In the genomic region with DNA sequence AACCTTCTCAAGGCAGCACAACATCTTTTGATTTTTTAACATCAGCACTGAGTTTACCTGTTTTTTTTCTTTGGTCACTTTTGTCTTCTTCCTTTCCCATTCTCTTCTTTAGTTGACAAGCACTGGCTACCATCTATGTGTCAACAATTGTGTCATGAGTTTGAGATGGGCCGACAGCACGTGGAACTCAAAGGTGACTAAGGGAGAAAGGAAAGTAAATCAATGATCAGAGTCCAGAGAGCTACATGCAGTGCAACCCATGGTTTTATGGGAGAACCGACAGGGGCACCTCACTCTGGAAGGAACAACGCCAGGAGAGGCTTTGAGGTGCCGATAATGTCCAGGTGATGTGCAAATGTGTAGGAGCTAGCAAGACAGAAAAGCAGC, we compare ENCODE assay signal across 15 cellular contexts.
A peak's percentile ranks its signal among the peaks of the same experiment; 100 is the strongest.
DNase-seq lines count a peak whose midpoint lies in the region; ATAC-seq, FAIRE-seq and TF ChIP-seq lines count a peak whose summit lies in the region.
"Had no signal": no experiment of that assay in that cellular context is flagged by ENCODE, and none has a peak within 500 bp of the region (broad histone marks: within the 10 kb centered on the region; RNA-seq: fewer than 3 reads in every experiment).

No MANE protein-coding gene starts in this region.

- no peaks in the 10 kb centered on the region for H3K23me2 ChIP-seq in H9 (ENCODE audit: insufficient read length, low read depth, low read length, poor library complexity, severe bottlenecking)

- no peak overlapping the region for H4K8ac ChIP-seq in H9 (replicated peaks; ENCODE audit: insufficient read length, low read depth, low read length)

- FAIRE-seq in HepG2 (lab: Jason Lieb, UNC), result no peak
- FAIRE-seq: GM19239 had no signal

- H2AFZ ChIP-seq in HepG2 (ENCODE audit: low read length) (no peak overlapping the region), H9 (ENCODE audit: low read length) (no peak overlapping the region)

- H3K79me2 ChIP-seq in HepG2 (ENCODE audit: insufficient read depth, low read length) (no peaks in the 10 kb centered on the region), H9 (ENCODE audit: insufficient read depth, low read length) (no peaks in the 10 kb centered on the region)

- 28% methylated on average over 5 of the region's 5 CpGs for WGBS in HepG2 (ENCODE audit: low lambda C conversion rate)
- no CpG with 5 or more reads among the region's 5 CpGs for WGBS in H9 (ENCODE audit: extremely low coverage, insufficient read length, low lambda C conversion rate)

- ATAC-seq in activated T-helper 17 cell treated with anti-CD3 and anti-CD28 coated beads, Interleukin-2, amount 50 U/mL, for 72 hours (replicated peaks), result peak; percentile 81
- ATAC-seq in HepG2, result peak; percentile 62
- ATAC-seq: stimulated activated naive B cell treated with anti-CD40 and anti-IgM and Interleukin-4, amounts not matched to agents 10 μg/mL and 1 μg/mL and 100 μg/mL, for 72 hours had no signal

- no peaks in the 10 kb centered on the region for H3K9me3 ChIP-seq in HepG2 (ENCODE audit: low read length)
- H3K9me3 ChIP-seq in H9 (ENCODE audit: control insufficient read depth, low read depth, low read length), result no peaks in the 10 kb centered on the region
- H3K9me3 ChIP-seq: MG63 had no signal

- H2BK12ac ChIP-seq in H9 (ENCODE audit: insufficient read length, low read depth, low read length), result no peak overlapping the region

- peaks cover 3% of the 10 kb centered on the region for H3K9me3 Mint-ChIP-seq in activated T-helper 17 cell treated with anti-CD3 and anti-CD28 coated beads, Interleukin-2, amount 50 U/mL, for 72 hours
- H3K9me3 Mint-ChIP-seq in H9, result peaks cover 0 to 13% of the 10 kb centered on the region in 2 experiments; a peak in 3 of 5 replicates

- no peak overlapping the region for H3K4me2 ChIP-seq in HepG2 (ENCODE audit: low read depth, low read length)
- H3K4me2 ChIP-seq in H9 (ENCODE audit: insufficient read depth, insufficient read length, low read length), result no peak overlapping the region

- peak overlapping the region; percentile 74 for H3K4me3 Mint-ChIP-seq in activated T-helper 17 cell treated with anti-CD3 and anti-CD28 coated beads, Interleukin-2, amount 50 U/mL, for 72 hours
- no peak overlapping the region for H3K4me3 Mint-ChIP-seq in H9
- H3K4me3 Mint-ChIP-seq: stimulated activated naive B cell treated with anti-CD40 and anti-IgM and Interleukin-4, amounts not matched to agents 10 μg/mL and 1 μg/mL and 100 μg/mL, for 72 hours had no signal

- H2BK20ac ChIP-seq in H9 (ENCODE audit: low read depth, low read length, poor library complexity, severe bottlenecking), result no peak overlapping the region

- no peak for TF ChIP-seq POLR2A in HepG2 (IDR thresholded peaks at IDR 0.05; ENCODE audit: insufficient read depth in 1 of 2, low read depth in 2 of 2, low read length in 2 of 2)

- H3K27me3 Mint-ChIP-seq in activated T-helper 17 cell treated with anti-CD3 and anti-CD28 coated beads, Interleukin-2, amount 50 U/mL, for 72 hours, result no peaks in the 10 kb centered on the region
- H3K27me3 Mint-ChIP-seq in H9 (ENCODE audit: low read depth), result peaks cover 2% of the 10 kb centered on the region

- no peak overlapping the region for H2BK15ac ChIP-seq in H9 (ENCODE audit: low read depth, low read length)

- BruUV-seq in HepG2 (replicated peaks; lab: Mats Ljungman, UMichigan), result no TSS peak

- in situ Hi-C loops in HepG2 (cut with HindIII; ENCODE audit: extremely low pct_ligation_motif_present, low pct_unique_long_range_greater_than_20kb), result loop anchor here (25.0 kb wide), 1 partner anchor 560 kb away; no protein-coding TSS in a partner anchor

- H3K27me3 ChIP-seq in HepG2 (ENCODE audit: control insufficient read depth in 1 of 2, insufficient read depth in 2 of 2, low read length in 2 of 2), result peaks cover 0 to 5% of the 10 kb centered on the region in 2 experiments; a peak in 1 of 5 replicates
- no peaks in the 10 kb centered on the region for H3K27me3 ChIP-seq in H9 (ENCODE audit: insufficient read depth, low read length)
- H3K27me3 ChIP-seq: MG63, tibial artery had no signal

- no peak overlapping the region for H2BK5ac ChIP-seq in H9 (ENCODE audit: insufficient read length, low read length)

- H4K20me1 ChIP-seq in HepG2 (ENCODE audit: insufficient read depth, low read length) (no peaks in the 10 kb centered on the region), H9 (ENCODE audit: control insufficient read depth, insufficient read depth, insufficient read length) (no peaks in the 10 kb centered on the region)

- H3K4me1 ChIP-seq in HepG2 (ENCODE audit: insufficient read depth, low read length) (no peaks in the 10 kb centered on the region), H9 (ENCODE audit: insufficient read depth, low read length) (0 out of 2 replicates have a peak, but pooled peaks cover 4% of the 10 kb centered on the region)
- H3K4me1 ChIP-seq: foreskin keratinocyte, tibial artery had no signal

- H3K4me3 ChIP-seq in HepG2 (replicated peaks in 1 of 3; ENCODE audit: insufficient read depth in 1 of 3, low read depth in 2 of 3, low read length in 3 of 3), result no peak overlapping the region
- H3K4me3 ChIP-seq: MG63, tibial artery had no signal

- peak; percentile 31 for DNase-seq in stimulated activated CD4-positive, alpha-beta T cell treated with anti-CD3 and anti-CD28 coated beads, Interleukin-1b, Interleukin-23, amount 100 ng/mL, for 48 hours
- DNase-seq in stimulated activated CD4-positive, alpha-beta T cell treated with anti-CD3 and anti-CD28 coated beads, Interleukin-2, amount 100 ng/mL, for 48 hours, result no peak
- no peak for DNase-seq in HepG2 (ENCODE audit: low spot score)
- DNase-seq in NCI-H774 (lab: John Stamatoyannopoulos, UW), result no peak
- no peak for DNase-seq in NK-92 treated with Interleukin-12 subunit alpha and Interleukin-12 subunit beta, amount 100 ng/mL, for 24 hours (lab: John Stamatoyannopoulos, UW)
- DNase-seq in H9, result no peak
- DNase-seq: DMS79; GOT3; hippocampal formation; MG63; stimulated activated naive B cell treated with anti-CD40 and anti-IgM and Interleukin-4, amounts not matched to agents 10 μg/mL and 1 μg/mL and 100 μg/mL, for 72 hours; tibial artery had no signal

- no peak overlapping the region for H3T11ph ChIP-seq in H9 (ENCODE audit: low read length)

- H3K56ac ChIP-seq in H9 (ENCODE audit: insufficient read length, low read depth, low read length), result no peak overlapping the region

- H2AK5ac ChIP-seq in H9 (ENCODE audit: insufficient read length, low read length), result no peak overlapping the region

- no peak overlapping the region for H3K27ac ChIP-seq in HepG2 (ENCODE audit: extremely low read length, insufficient read depth, low read length)
- no peak overlapping the region for H3K27ac ChIP-seq in H9 (ENCODE audit: insufficient read length, low read depth, low read length)
- H3K27ac ChIP-seq: foreskin keratinocyte, tibial artery had no signal

- H3K14ac ChIP-seq in H9 (ENCODE audit: insufficient read depth, low read length), result no peak overlapping the region

- H3K9ac ChIP-seq in HepG2 (ENCODE audit: insufficient read depth, low read depth, low read length) (no peak overlapping the region), H9 (ENCODE audit: extremely low read depth, insufficient read length, low read length) (no peak overlapping the region)

- intact Hi-C loops in HepG2 (cut with micrococcal nuclease; ENCODE audit: unreplicated experiment), result loop anchor here (1.0 kb wide), 5 partner anchors 245 to 610 kb away; no protein-coding TSS in a partner anchor

- H3K36me3 ChIP-seq in HepG2 (replicated peaks in 1 of 2; ENCODE audit: control insufficient read depth in 1 of 2, insufficient read depth in 2 of 2, low read length in 2 of 2), result no peaks in the 10 kb centered on the region
- H3K36me3 ChIP-seq: MG63, tibial artery had no signal

- no peak overlapping the region for H2BK120ac ChIP-seq in H9 (ENCODE audit: low read depth, low read length, poor library complexity, severe bottlenecking)

- POLR2A ChIA-PET in HepG2 (lab: Yijun Ruan, JAX), result no interaction called here

- TF ChIP-seq EP300 in HepG2 (IDR thresholded peaks at IDR 0.05; ENCODE audit: low read depth in 2 of 2, low read length in 2 of 2) (no peak), HepG2 (CRISPR knock-in tag; IDR thresholded peaks at IDR 0.05; ENCODE audit: borderline replicate concordance) (no peak)

- peak overlapping the region; percentile 46 for H3K27ac Mint-ChIP-seq in activated T-helper 17 cell treated with anti-CD3 and anti-CD28 coated beads, Interleukin-2, amount 50 U/mL, for 72 hours
- H3K27ac Mint-ChIP-seq in H9, result no peak overlapping the region; a peak in 1 of 7 replicates
- H3K27ac Mint-ChIP-seq: stimulated activated naive B cell treated with anti-CD40 and anti-IgM and Interleukin-4, amounts not matched to agents 10 μg/mL and 1 μg/mL and 100 μg/mL, for 72 hours had no signal

- no peak for TF ChIP-seq RAD21 in HepG2 (CRISPR knock-in tag; IDR thresholded peaks at IDR 0.05)

- H3K18ac ChIP-seq in H9 (ENCODE audit: insufficient read length, low read depth, low read length), result no peak overlapping the region

- no peak overlapping the region for H3K23ac ChIP-seq in H9 (ENCODE audit: insufficient read length, low read depth, low read length)

- peaks cover 11% of the 10 kb centered on the region for H3K36me3 Mint-ChIP-seq in activated T-helper 17 cell treated with anti-CD3 and anti-CD28 coated beads, Interleukin-2, amount 50 U/mL, for 72 hours (ENCODE audit: low read depth)
- peaks cover 0 to 18% (median 4%) of the 10 kb centered on the region in 3 experiments; a peak in 4 of 7 replicates for H3K36me3 Mint-ChIP-seq in H9 (ENCODE audit: insufficient read depth in 1 of 3, low read depth in 3 of 3)
- H3K36me3 Mint-ChIP-seq: stimulated activated naive B cell treated with anti-CD40 and anti-IgM and Interleukin-4, amounts not matched to agents 10 μg/mL and 1 μg/mL and 100 μg/mL, for 72 hours had no signal

- no peaks in the 10 kb centered on the region for H3K79me1 ChIP-seq in H9 (ENCODE audit: insufficient read depth, low read depth, low read length, poor library complexity, severe bottlenecking)

- H4K91ac ChIP-seq in H9 (ENCODE audit: insufficient read length, low read depth, low read length), result no peak overlapping the region

- no peak for TF ChIP-seq CTCF in HepG2 (CRISPR knock-in tag; IDR thresholded peaks at IDR 0.05)
- TF ChIP-seq CTCF in H9 (conservative IDR thresholded peaks at IDR 0.05), result no peak

- no peak overlapping the region for H3K4ac ChIP-seq in H9 (ENCODE audit: low read depth, low read length)

- H4K5ac ChIP-seq in H9 (ENCODE audit: insufficient read length, low read depth, low read length), result no peak overlapping the region

- H3K4me1 Mint-ChIP-seq in activated T-helper 17 cell treated with anti-CD3 and anti-CD28 coated beads, Interleukin-2, amount 50 U/mL, for 72 hours, result peaks cover 22% of the 10 kb centered on the region
- peaks cover 13 to 24% of the 10 kb centered on the region in 2 experiments for H3K4me1 Mint-ChIP-seq in H9

- CTCF ChIA-PET in HepG2 (lab: Yijun Ruan, JAX; ENCODE audit: low intra/inter-chr PET ratio, low total read pairs), result interaction anchor here (1.2 to 1.9 kb wide), 4 partner anchors 245 to 575 kb away, joined by 3 to 17 read pairs (median 9); no protein-coding TSS in a partner anchor

TF ChIP-seq in HepG2, 621 proteins besides CTCF, POLR2A, EP300 and RAD21 (continues in another document):
- TF ChIP-seq SP5 (CRISPR knock-in tag; IDR thresholded peaks at IDR 0.05; ENCODE audit: borderline replicate concordance, low read depth) (no peak), BHLHE40 (IDR thresholded peaks at IDR 0.05; ENCODE audit: low read length) (peak; percentile 43), THAP11 (CRISPR knock-in tag; IDR thresholded peaks at IDR 0.05) (no peak)
